7 cellular contexts compared by ENCODE assay signal in genomic region chr16:67480833-67481560, GRCh38. TPM values are rescaled to one million over a fixed set of nuclear protein-coding genes. Genes with fewer than 3 reads are reported as not detected.
DNase-seq lines count a peak whose midpoint lies in the region; ATAC-seq and TF ChIP-seq lines count a peak whose summit lies in the region.

Gene ATP6V0D1 (minus strand): TSS chr16:67481157. CDS start chr16:67481086, 71 bp downstream.

- H3K9me2 ChIP-seq in hepatocyte (replicated peaks; ENCODE audit: insufficient read depth) = no peaks in the 10 kb centered on the region

- peaks cover 20% of the 10 kb centered on the region for H3K4me1 ChIP-seq in hepatocyte (ENCODE audit: insufficient read depth)

- peak within 1 kb of the TSS; percentile 62 for H2AFZ ChIP-seq in hepatocyte

- peak within 1 kb of the TSS; percentile 88 for H3K4me2 ChIP-seq in hepatocyte

- H3K36me3 ChIP-seq in hepatocyte (replicated peaks; ENCODE audit: insufficient read depth, low read depth) = no peaks in the 10 kb centered on the region

- peak within 1 kb of the TSS; percentile 77 for H3K4me3 ChIP-seq in hepatocyte

- no peaks in the 10 kb centered on the region for H3K9me3 ChIP-seq in hepatocyte (ENCODE audit: low read depth)

- peak; percentile 96 for TF ChIP-seq CTCF in hepatocyte (IDR thresholded peaks at IDR 0.05; ENCODE audit: poor library complexity)

- H3K27me3 ChIP-seq in hepatocyte = no peaks in the 10 kb centered on the region

- peaks cover 31% of the 10 kb centered on the region for H4K20me1 ChIP-seq in hepatocyte (ENCODE audit: insufficient read depth, poor library complexity, severe bottlenecking)

- DNase-seq in NCI-H2029 treated with DMSO at 0.1 percent for 48 hours (lab: John Stamatoyannopoulos, UW) = peak; percentile 56
- peak; percentile 99 for DNase-seq in T-helper 9 cell
- peak; percentile 100 for DNase-seq in astrocyte of the hippocampus (ENCODE audit: low read depth, low spot score)
- peak; percentile 99 for DNase-seq in hepatocyte (ENCODE audit: low spot score)
- DNase-seq in retina = peak; percentile 100

- H3K79me2 ChIP-seq in hepatocyte = peaks cover 53% of the 10 kb centered on the region

- ATAC-seq in GM18508 (IDR thresholded peaks at IDR 0.05; ENCODE audit: insufficient read depth, unreplicated experiment) = peak; percentile 71
- peak; percentile 92 for ATAC-seq in HG03025 (IDR thresholded peaks at IDR 0.05; ENCODE audit: low FRiP score, unreplicated experiment)

- 1% methylated on average over 57 of the region's 57 CpGs for WGBS in hepatocyte (ENCODE audit: low lambda C conversion rate, missing lambda C conversion rate)

- H3K27ac ChIP-seq in hepatocyte = peak within 1 kb of the TSS; percentile 97

RNA-seq across cellular contexts. Expression of gene ATP6V0D1, which starts in this region (rescaled TPM):
- total RNA-seq in hepatocyte = 115 and 157 TPM in 2 replicates
- 223 and 232 TPM in 2 replicates for polyA plus RNA-seq in hepatocyte

Comparison
In these comparisons a context has a peak if more than half of its experiments do, and no peak if none do; other contexts are left out.
1. Peak in every context shown above with its lines: DNase-seq, ATAC-seq, H3K4me3 ChIP-seq and H3K27ac ChIP-seq.